Comparison of ENCODE assay signal across 18 cellular contexts in the genomic region with DNA sequence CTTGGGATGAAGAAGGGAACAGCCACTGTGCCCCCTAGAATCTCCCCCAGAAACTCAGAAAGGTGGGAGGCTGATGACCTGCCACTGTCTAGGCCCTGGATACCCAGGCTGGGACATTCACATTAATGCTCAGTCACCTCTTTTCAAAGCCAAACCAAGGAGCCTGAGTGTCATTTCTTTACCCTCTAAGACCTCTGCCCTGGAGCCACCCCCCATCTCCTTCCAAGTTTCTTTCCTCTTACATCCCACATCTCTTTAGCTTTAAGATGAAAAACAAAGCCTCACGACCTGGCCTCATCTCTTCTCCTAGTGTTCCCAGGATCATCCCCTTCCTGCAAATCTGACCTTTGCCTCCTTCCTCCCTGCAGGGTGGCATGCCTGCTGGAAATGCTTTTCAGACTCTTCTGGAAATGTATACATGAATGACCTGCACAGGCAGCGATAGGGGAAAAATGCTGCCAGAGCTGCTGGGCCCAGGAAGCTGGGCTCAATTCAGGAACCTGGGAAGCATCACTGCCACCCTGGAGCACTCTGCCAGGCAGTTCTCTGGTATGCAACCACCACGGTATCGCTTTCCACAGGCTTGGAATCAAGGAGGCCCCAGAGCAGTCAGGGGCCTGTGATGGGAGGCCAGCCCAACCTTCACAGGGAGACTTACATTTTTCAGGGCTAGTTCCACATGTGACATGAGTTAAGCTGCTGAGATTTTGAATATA.
DNase-seq lines count a peak whose midpoint lies in the region; ATAC-seq and TF ChIP-seq lines count a peak whose summit lies in the region.
"Had no signal": no experiment of that assay in that cellular context is flagged by ENCODE, and none has a peak within 500 bp of the region (broad histone marks: within the 10 kb centered on the region; RNA-seq: fewer than 3 reads in every experiment).

No MANE protein-coding gene starts in this region.

- H3K27me3 ChIP-seq in Karpas-422 (ENCODE audit: low read length): no peaks in the 10 kb centered on the region
- no peaks in the 10 kb centered on the region for H3K27me3 ChIP-seq in gastrocnemius medialis
- H3K27me3 ChIP-seq in GM23338 (ENCODE audit: insufficient read depth): no peaks in the 10 kb centered on the region
- H3K27me3 ChIP-seq: brain microvascular endothelial cell, gastroesophageal sphincter, tibial artery had no signal

- no peaks in the 10 kb centered on the region for H3F3A ChIP-seq in GM23338 (replicated peaks; ENCODE audit: low read depth)

- peaks cover 5% of the 10 kb centered on the region; the same call in 1 of the 3 replicates for H3K36me3 Mint-ChIP-seq in GM23338 (ENCODE audit: low read depth)
- H3K36me3 Mint-ChIP-seq: activated naive CD4-positive, alpha-beta T cell treated with anti-CD3 and anti-CD28 coated beads, Interleukin-2, amount 10 ng/mL, durations not matched to agents 7 days and 5 days had no signal

- no peak overlapping the region; the same call in 1 of the 2 replicates for H3K9ac ChIP-seq in Karpas-422 (ENCODE audit: low read length)

- intact Hi-C loops in left colon (cut with DNase I, micrococcal nuclease): no loop called here
- intact Hi-C loops in gastrocnemius medialis (cut with DNase I; ENCODE audit: low total_unique reads): no loop called here

- H3K79me2 ChIP-seq in Karpas-422 (ENCODE audit: low read length) (peaks cover 4% of the 10 kb centered on the region), GM23338 (replicated peaks; ENCODE audit: insufficient read depth) (no peaks in the 10 kb centered on the region)

- H3K4me3 ChIP-seq in Karpas-422 (ENCODE audit: low read length) (no peak overlapping the region), coronary artery (no peak overlapping the region), gastrocnemius medialis (no peak overlapping the region), GM23338 (no peak overlapping the region)
- H3K4me3 ChIP-seq: gastroesophageal sphincter, tibial artery had no signal

- H3K27me3 Mint-ChIP-seq in GM23338 (ENCODE audit: insufficient read depth, low read depth, poor library complexity): peaks cover 7% of the 10 kb centered on the region

- no peak overlapping the region for H3K27ac Mint-ChIP-seq in GM23338
- H3K27ac Mint-ChIP-seq: activated naive CD4-positive, alpha-beta T cell treated with anti-CD3 and anti-CD28 coated beads, Interleukin-2, amount 10 ng/mL, durations not matched to agents 7 days and 5 days; immature natural killer cell had no signal

- no peak overlapping the region for H3K4me3 Mint-ChIP-seq in GM23338
- H3K4me3 Mint-ChIP-seq: activated naive CD4-positive, alpha-beta T cell treated with anti-CD3 and anti-CD28 coated beads, Interleukin-2, amount 10 ng/mL, durations not matched to agents 7 days and 5 days; immature natural killer cell had no signal

- H3K9me3 ChIP-seq in Karpas-422 (ENCODE audit: low read length) (no peaks in the 10 kb centered on the region), gastrocnemius medialis (no peaks in the 10 kb centered on the region)
- H3K9me3 ChIP-seq: gastroesophageal sphincter, tibial artery had no signal

- ATAC-seq in left colon: peak; percentile 80
- ATAC-seq in gastrocnemius medialis: peak; percentile 26 to 75
- no peak for ATAC-seq in GM21367 (IDR thresholded peaks at IDR 0.05; ENCODE audit: unreplicated experiment)
- no peak for ATAC-seq in HG03135 (IDR thresholded peaks at IDR 0.05; ENCODE audit: unreplicated experiment)
- no peak for ATAC-seq in GM23338
- ATAC-seq: gastroesophageal sphincter, PC-3 had no signal

- H3K27ac ChIP-seq in Karpas-422 (ENCODE audit: low read length) (peak overlapping the region; percentile 96), coronary artery (no peak overlapping the region), gastrocnemius medialis (peak overlapping the region; percentile 93 to 96 (median 94)), GM23338 (ENCODE audit: low read depth) (no peak overlapping the region)
- H3K27ac ChIP-seq: brain microvascular endothelial cell, gastroesophageal sphincter, tibial artery, VCaP had no signal

- H3K4me2 ChIP-seq in Karpas-422 (ENCODE audit: low read depth, low read length, poor library complexity, severe bottlenecking) (no peak overlapping the region), GM23338 (no peak overlapping the region)

- TF ChIP-seq CTCF in coronary artery (IDR thresholded peaks at IDR 0.05) (no peak), gastrocnemius medialis (IDR thresholded peaks at IDR 0.05 in 4 of 5, conservative IDR thresholded peaks at IDR 0.05 in 1 of 5) (no peak), GM23338 (conservative IDR thresholded peaks at IDR 0.05; ENCODE audit: low read depth in 2 of 2) (no peak)

- in situ Hi-C loops in gastrocnemius medialis (cut with MboI; ENCODE audit: low sequenced_read_pairs in 4 of 4): no loop called here

- H4K20me1 ChIP-seq in Karpas-422 (ENCODE audit: insufficient read depth, low read depth, low read length) (no peaks in the 10 kb centered on the region), GM23338 (replicated peaks; ENCODE audit: insufficient read depth) (no peaks in the 10 kb centered on the region)

- H3K4me1 ChIP-seq in Karpas-422 (ENCODE audit: low read length) (peaks cover 72% of the 10 kb centered on the region), gastrocnemius medialis (peaks cover 66 to 82% of the 10 kb centered on the region in 2 donors), GM23338 (ENCODE audit: insufficient read depth) (peaks cover 16% of the 10 kb centered on the region)
- H3K4me1 ChIP-seq: gastroesophageal sphincter had no signal

- H3K9me2 ChIP-seq in Karpas-422 (replicated peaks; ENCODE audit: insufficient read depth, low read length) (no peaks in the 10 kb centered on the region), GM23338 (ENCODE audit: insufficient read depth) (no peaks in the 10 kb centered on the region)

- H2AFZ ChIP-seq in Karpas-422 (ENCODE audit: low read length): no peak overlapping the region
- no peak overlapping the region for H2AFZ ChIP-seq in GM23338

- H3K4me1 Mint-ChIP-seq in GM23338: peaks cover 24% of the 10 kb centered on the region
- H3K4me1 Mint-ChIP-seq: activated naive CD4-positive, alpha-beta T cell treated with anti-CD3 and anti-CD28 coated beads, Interleukin-2, amount 10 ng/mL, durations not matched to agents 7 days and 5 days; immature natural killer cell had no signal

- DNase-seq in Karpas-422: no peak
- peak; percentile 56 for DNase-seq in coronary artery (ENCODE audit: low spot score)
- DNase-seq in left colon: no peak
- peak in 1 of 2 donors; percentile 74 for DNase-seq in gastrocnemius medialis
- DNase-seq in GM23338 (ENCODE audit: low spot score): no peak
- no peak for DNase-seq in epidermal melanocyte (ENCODE audit: insufficient read length, low spot score)
- DNase-seq: activated naive CD4-positive, alpha-beta T cell treated with anti-CD3 and anti-CD28 coated beads, Interleukin-2, amount 10 ng/mL, durations not matched to agents 7 days and 5 days; brain microvascular endothelial cell; Calu3; immature natural killer cell; NCI-H1436 treated with DMSO at 0.1 percent for 48 hours; NCI-H510A treated with DMSO at 0.1 percent for 48 hours; PC-3; tibial artery had no signal

- H3K36me3 ChIP-seq in Karpas-422 (ENCODE audit: insufficient read depth, low read length): no peaks in the 10 kb centered on the region
- H3K36me3 ChIP-seq in gastrocnemius medialis: no peaks in the 10 kb centered on the region
- no peaks in the 10 kb centered on the region for H3K36me3 ChIP-seq in GM23338 (ENCODE audit: insufficient read depth)
- H3K36me3 ChIP-seq: brain microvascular endothelial cell, gastroesophageal sphincter, tibial artery had no signal

- no peak for TF ChIP-seq POLR2A in gastrocnemius medialis (IDR thresholded peaks at IDR 0.05)

- H3K9me3 Mint-ChIP-seq in GM23338: no peaks in the 10 kb centered on the region
- H3K9me3 Mint-ChIP-seq: activated naive CD4-positive, alpha-beta T cell treated with anti-CD3 and anti-CD28 coated beads, Interleukin-2, amount 10 ng/mL, durations not matched to agents 7 days and 5 days; immature natural killer cell had no signal

TF ChIP-seq in GM23338, 12 proteins besides CTCF, POLR2A, EP300 and RAD21:
- no peak for TF ChIP-seq ZNF331 (CRISPR knock-in tag; IDR thresholded peaks at IDR 0.05; ENCODE audit: low read depth)
- TF ChIP-seq, protein P1, sequence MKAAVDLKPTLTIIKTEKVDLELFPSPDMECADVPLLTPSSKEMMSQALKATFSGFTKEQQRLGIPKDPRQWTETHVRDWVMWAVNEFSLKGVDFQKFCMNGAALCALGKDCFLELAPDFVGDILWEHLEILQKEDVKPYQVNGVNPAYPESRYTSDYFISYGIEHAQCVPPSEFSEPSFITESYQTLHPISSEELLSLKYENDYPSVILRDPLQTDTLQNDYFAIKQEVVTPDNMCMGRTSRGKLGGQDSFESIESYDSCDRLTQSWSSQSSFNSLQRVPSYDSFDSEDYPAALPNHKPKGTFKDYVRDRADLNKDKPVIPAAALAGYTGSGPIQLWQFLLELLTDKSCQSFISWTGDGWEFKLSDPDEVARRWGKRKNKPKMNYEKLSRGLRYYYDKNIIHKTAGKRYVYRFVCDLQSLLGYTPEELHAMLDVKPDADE (IDR thresholded peaks at IDR 0.05): no peak
TF ChIP-seq in GM23338: peak in this region for 0.

Comparison
In these comparisons a context has a peak if more than half of its experiments do, and no peak if none do; other contexts are left out.
1. H3K27ac ChIP-seq: peak in Karpas-422 (single experiment) and gastrocnemius medialis (4 of 4); none in coronary artery (0 of 2) and GM23338 (single experiment).
2. ATAC-seq: peak in left colon (single experiment) and gastrocnemius medialis (2 of 2); none in GM21367 (single experiment), HG03135 (single experiment) and GM23338 (single experiment).